In genomic region chr20:58174708-58175287, GRCh38 we compare ENCODE assay signal across 15 cellular contexts. TPM values are rescaled to one million over a fixed set of nuclear protein-coding genes. Genes with fewer than 3 reads are reported as not detected.
DNase-seq lines count a peak whose midpoint lies in the region; ATAC-seq, FAIRE-seq and TF ChIP-seq lines count a peak whose summit lies in the region.
"Had no signal": no experiment of that assay in that cellular context is flagged by ENCODE, and none has a peak within 500 bp of the region (broad histone marks: within the 10 kb centered on the region; RNA-seq: fewer than 3 reads in every experiment).

No MANE protein-coding gene starts in this region.

- H3K9me2 ChIP-seq in GM23338 (ENCODE audit: insufficient read depth) = no peaks in the 10 kb centered on the region

- 56 to 62% methylated on average over 10 of the region's 10 CpGs for WGBS in lower leg skin, 2 donors

- no peaks in the 10 kb centered on the region for H3F3A ChIP-seq in GM23338 (replicated peaks; ENCODE audit: low read depth)

- H3K27ac Mint-ChIP-seq in GM23338 = no peak overlapping the region
- H3K27ac Mint-ChIP-seq in chondrocyte (ENCODE audit: unreplicated experiment) = peak overlapping the region; percentile 71
- H3K27ac Mint-ChIP-seq: progenitor cell of endocrine pancreas had no signal

- H3K4me3 Mint-ChIP-seq in GM23338 (peak overlapping the region; percentile 18; the same call in 1 of the 3 replicates), chondrocyte (ENCODE audit: unreplicated experiment) (peak overlapping the region; percentile 32)
- H3K4me3 Mint-ChIP-seq: central memory CD8-positive, alpha-beta T cell had no signal

- peaks cover 11% of the 10 kb centered on the region; the same call in 1 of the 2 replicates for H3K27me3 ChIP-seq in GM23338 (ENCODE audit: insufficient read depth)
- peaks cover 5 to 13% (median 5%) of the 10 kb centered on the region in 5 donors for H3K27me3 ChIP-seq in subcutaneous abdominal adipose tissue (ENCODE audit: control insufficient read depth in 5 of 5, insufficient read depth in 4 of 5, low read length in 5 of 5)

- no peak for TF ChIP-seq CTCF in GM23338 (conservative IDR thresholded peaks at IDR 0.05; ENCODE audit: low read depth in 2 of 2)
- no peak for TF ChIP-seq CTCF in chondrocyte (IDR thresholded peaks at IDR 0.05)
- no peak for TF ChIP-seq CTCF in lower leg skin (IDR thresholded peaks at IDR 0.05)

- H3K4me1 ChIP-seq in GM23338 (ENCODE audit: insufficient read depth) (peaks cover 14% of the 10 kb centered on the region), subcutaneous abdominal adipose tissue (ENCODE audit: control insufficient read depth in 5 of 5, insufficient read depth in 5 of 5, low read length in 5 of 5) (peaks cover 2 to 33% (median 25%) of the 10 kb centered on the region in 5 donors)

- no peaks in the 10 kb centered on the region for H3K36me3 Mint-ChIP-seq in GM23338 (ENCODE audit: low read depth)
- H3K36me3 Mint-ChIP-seq in chondrocyte (ENCODE audit: low read depth) = no peaks in the 10 kb centered on the region

- no peaks in the 10 kb centered on the region for H3K79me2 ChIP-seq in GM23338 (replicated peaks; ENCODE audit: insufficient read depth)

- no peak for TF ChIP-seq POLR2A in lower leg skin (IDR thresholded peaks at IDR 0.05)

- intact Hi-C loops in lower leg skin (cut with DNase I; ENCODE audit: low total_unique reads) = no loop called here

- ATAC-seq in GM23338 = peak; percentile 34

- no peaks in the 10 kb centered on the region for H3K9me3 ChIP-seq in subcutaneous abdominal adipose tissue (ENCODE audit: control insufficient read depth in 5 of 5, low read length in 5 of 5)

- H3K27me3 Mint-ChIP-seq in GM23338 (ENCODE audit: insufficient read depth, low read depth, poor library complexity) (peaks cover 14% of the 10 kb centered on the region), chondrocyte (ENCODE audit: low read depth) (no peaks in the 10 kb centered on the region)

- H3K4me1 Mint-ChIP-seq in GM23338 (peaks cover 19% of the 10 kb centered on the region), chondrocyte (ENCODE audit: low read depth) (peaks cover 30% of the 10 kb centered on the region)

- H3K9me3 Mint-ChIP-seq in GM23338 (no peaks in the 10 kb centered on the region; the same call in 1 of the 3 replicates), chondrocyte (ENCODE audit: low read depth) (no peaks in the 10 kb centered on the region)
- H3K9me3 Mint-ChIP-seq: central memory CD8-positive, alpha-beta T cell had no signal

- FAIRE-seq in urothelium cell line (lab: Jason Lieb, UNC) = no peak

- H3K9ac ChIP-seq in subcutaneous abdominal adipose tissue (ENCODE audit: low read length in 5 of 5) = peak overlapping the region in 2 of 5 donors; percentile 3 to 42

- peak overlapping the region; percentile 97 for H2AFZ ChIP-seq in GM23338

- peak overlapping the region; percentile 64 for H3K4me2 ChIP-seq in GM23338

- H4K20me1 ChIP-seq in GM23338 (replicated peaks; ENCODE audit: insufficient read depth) = no peaks in the 10 kb centered on the region

- DNase-seq in GM23338 (ENCODE audit: low spot score) (no peak), chondrocyte (ENCODE audit: low spot score) (peak; percentile 24), lower leg skin (ENCODE audit: low spot score in 2 of 2) (peak; percentile 43 to 92), NCI-H2081 (lab: John Stamatoyannopoulos, UW) (no peak), SKM-1 (lab: John Stamatoyannopoulos, UW; ENCODE audit: unreplicated experiment) (no peak), urothelium cell line (ENCODE audit: low spot score) (no peak), Ammon's horn (ENCODE audit: low spot score) (no peak)
- DNase-seq: activated CD8-positive, alpha-beta memory T cell treated with anti-CD3 and anti-CD28 coated beads for 24 hours; DMS79; hippocampal formation; NCI-H2107 had no signal

- H3K27ac ChIP-seq in GM23338 (ENCODE audit: low read depth) (no peak overlapping the region), subcutaneous abdominal adipose tissue (ENCODE audit: low read depth, low read length) (peak overlapping the region; percentile 55)

- H3K4me3 ChIP-seq in GM23338 (0 out of 2 replicates have a peak overlapping the region, but pooled peaks have one; percentile 20), lower leg skin (ENCODE audit: low read depth, poor library complexity, severe bottlenecking) (no peak overlapping the region), subcutaneous abdominal adipose tissue (ENCODE audit: low read depth in 1 of 5, low read length in 5 of 5) (peak overlapping the region; percentile 7 to 58 (median 33))

- H3K36me3 ChIP-seq in GM23338 (ENCODE audit: insufficient read depth) (no peaks in the 10 kb centered on the region), subcutaneous abdominal adipose tissue (ENCODE audit: control insufficient read depth in 5 of 5, insufficient read depth in 5 of 5, low read length in 5 of 5) (no peaks in the 10 kb centered on the region)

TF ChIP-seq in GM23338, 12 proteins besides CTCF, POLR2A, EP300 and RAD21 (continues in another document):
- TF ChIP-seq ZNF462 (CRISPR knock-in tag; IDR thresholded peaks at IDR 0.05) (no peak), CREB1 (CRISPR knock-in tag; IDR thresholded peaks at IDR 0.05; ENCODE audit: low read depth) (no peak), ZNF114 (CRISPR knock-in tag; IDR thresholded peaks at IDR 0.05) (no peak), JUNB (IDR thresholded peaks at IDR 0.05; ENCODE audit: unreplicated experiment) (no peak), POLR2AphosphoS5 (IDR thresholded peaks at IDR 0.05; ENCODE audit: low read depth) (no peak), ZNF331 (CRISPR knock-in tag; IDR thresholded peaks at IDR 0.05; ENCODE audit: low read depth) (no peak), STAT1 (IDR thresholded peaks at IDR 0.05; ENCODE audit: unreplicated experiment) (no peak), NANOG (IDR thresholded peaks at IDR 0.05; ENCODE audit: borderline replicate concordance) (no peak), EZH2 (IDR thresholded peaks at IDR 0.05; ENCODE audit: low read depth, unreplicated experiment) (no peak)

RNA-seq across cellular contexts. Expression of gene ANKRD60, which starts 53.7 kb away (rescaled TPM):
- total RNA-seq in GM23338 (2014; rRNA removed; shearing (Covaris generic)) = not detected in 2 replicates
- polyA plus RNA-seq in GM23338 (2016; fragmentation: Nextera tagmentation; extraction: Ambion mirVana) = not detected in 2 replicates
- not detected in 3 replicates for total RNA-seq in chondrocyte
- total RNA-seq in lower leg skin = not detected
- total RNA-seq: progenitor cell of endocrine pancreas, SK-MEL-5 had no signal

Comparison
In these comparisons a context has a peak if more than half of its experiments do, and no peak if none do; other contexts are left out.
1. DNase-seq: peak in chondrocyte (single experiment) and lower leg skin (2 of 2); none in GM23338 (single experiment), NCI-H2081 (0 of 2), SKM-1 (single experiment), urothelium cell line (single experiment) and Ammon's horn (single experiment).